In the genomic region with DNA sequence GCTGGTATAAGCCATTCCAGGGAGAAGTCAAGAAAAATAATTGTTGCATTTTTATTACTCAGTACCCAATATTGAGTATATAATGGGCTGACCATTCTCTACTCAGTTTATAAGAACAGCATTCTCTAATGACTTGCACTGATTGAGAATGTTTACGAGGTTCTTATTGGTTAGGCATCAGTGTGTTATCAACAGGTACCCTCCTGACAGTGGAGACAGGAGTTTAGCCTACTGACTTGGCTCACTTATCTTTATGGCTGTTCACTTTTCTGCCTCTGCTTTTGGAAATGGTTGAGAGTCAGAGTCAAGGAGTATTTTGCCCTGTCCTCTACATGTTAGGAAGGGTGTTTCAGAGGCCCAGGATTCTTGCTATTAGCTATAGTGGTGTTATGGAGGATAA, we compare ENCODE assay signal across 21 cellular contexts.
"Had no signal": no experiment of that assay in that cellular context is flagged by ENCODE, and none has a peak within 500 bp of the region (broad histone marks: within the 10 kb centered on the region; RNA-seq: fewer than 3 reads in every experiment).

No MANE protein-coding gene starts in this region.

- H3K27me3 ChIP-seq: pancreas, spleen, suprapubic skin, tibial artery, uterus had no signal

- ATAC-seq: natural killer cell; pancreas; stimulated activated effector memory CD8-positive, alpha-beta T cell treated with anti-CD3 and anti-CD28 coated beads, Interleukin-12 subunit alpha, Interleukin-12 subunit beta, amount 100 ng/mL, for 72 hours had no signal

- H3K4me1 ChIP-seq: pancreas, prostate gland, uterus had no signal

- H3K27ac ChIP-seq: left ventricle myocardium inferior, pancreas, prostate gland, skin epidermis, suprapubic skin, thoracic aorta, uterus had no signal

- H3K9me3 ChIP-seq: left ventricle myocardium inferior, pancreas, prostate gland, spleen, suprapubic skin, thoracic aorta, tibial artery, uterus had no signal

- H3K36me3 ChIP-seq: prostate gland, thoracic aorta, uterus had no signal

- H3K4me3 ChIP-seq: left ventricle myocardium inferior, lung, pancreas, prostate gland, skin epidermis, spleen, suprapubic skin, thoracic aorta, tibial artery, uterus had no signal

- DNase-seq: immature natural killer cell; left ventricle myocardium inferior; mesendoderm; naive B cell; natural killer cell; nephron progenitor cell; pancreas; retina; right cardiac atrium; spleen; stimulated activated CD4-positive, alpha-beta T cell treated with anti-CD3 and anti-CD28 coated beads, Interleukin-4, amount 100 ng/mL, for 24 hours; stimulated activated naive CD4-positive, alpha-beta T cell; tibial artery; trophoblast cell had no signal
